Comparison of ENCODE assay signal across 14 cellular contexts in the genomic region with DNA sequence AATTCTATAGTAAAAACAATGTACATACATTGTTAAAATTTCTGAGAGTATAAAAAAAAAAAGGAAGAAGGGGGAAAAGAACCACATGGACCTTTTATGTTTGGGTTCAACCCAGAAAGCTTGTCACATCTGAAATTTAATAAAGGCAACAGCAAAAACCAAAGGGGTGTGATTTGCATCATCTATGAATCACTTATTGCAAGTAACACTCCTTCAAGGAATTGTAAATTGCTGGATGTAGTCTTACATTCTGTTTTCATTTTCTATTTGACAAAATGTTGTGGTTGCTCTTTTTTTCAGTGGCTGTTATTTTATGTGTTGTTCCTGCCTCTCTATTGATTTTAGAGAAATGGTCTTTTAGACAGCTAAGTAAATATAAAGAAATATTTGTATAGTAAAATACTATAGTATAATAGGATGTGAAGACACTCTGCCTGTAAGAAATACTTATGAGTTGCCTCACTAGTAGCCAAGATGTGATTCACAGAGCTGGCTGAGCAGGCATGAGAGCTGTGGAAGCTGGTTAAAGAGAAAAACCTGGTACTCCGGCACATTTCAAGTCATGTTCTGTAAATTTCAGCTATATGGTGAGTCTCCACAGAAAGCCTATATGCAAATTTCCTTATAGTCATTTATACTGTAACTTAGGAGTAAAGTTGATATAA.
DNase-seq lines count a peak whose midpoint lies in the region; ATAC-seq and TF ChIP-seq lines count a peak whose summit lies in the region.
"Had no signal": no experiment of that assay in that cellular context is flagged by ENCODE, and none has a peak within 500 bp of the region (broad histone marks: within the 10 kb centered on the region; RNA-seq: fewer than 3 reads in every experiment).

No MANE protein-coding gene starts in this region.

- 89% methylated on average over 1 of the region's 1 CpG for WGBS in hepatocyte (ENCODE audit: low lambda C conversion rate, missing lambda C conversion rate)

- H3K4me1 ChIP-seq in hepatocyte (ENCODE audit: insufficient read depth) = peaks cover 11% of the 10 kb centered on the region
- H3K4me1 ChIP-seq in upper lobe of right lung = no peaks in the 10 kb centered on the region

- H3K27ac ChIP-seq in brain microvascular endothelial cell (no peak overlapping the region), hepatocyte (peak overlapping the region; percentile 74), upper lobe of right lung (no peak overlapping the region)

- H3K27me3 ChIP-seq in brain microvascular endothelial cell (replicated peaks) (no peaks in the 10 kb centered on the region), hepatocyte (no peaks in the 10 kb centered on the region), upper lobe of right lung (no peaks in the 10 kb centered on the region)
- H3K27me3 ChIP-seq: heart left ventricle had no signal

- ATAC-seq in HG03196 (IDR thresholded peaks at IDR 0.05; ENCODE audit: unreplicated experiment) (no peak), upper lobe of right lung (no peak)
- ATAC-seq: heart left ventricle had no signal

- H3K9me3 ChIP-seq in hepatocyte (ENCODE audit: low read depth) (no peaks in the 10 kb centered on the region), upper lobe of right lung (no peaks in the 10 kb centered on the region)
- H3K9me3 ChIP-seq: HAP-1 had no signal

- no peak overlapping the region for H3K4me2 ChIP-seq in hepatocyte

- H3K9me2 ChIP-seq in hepatocyte (replicated peaks; ENCODE audit: insufficient read depth) = no peaks in the 10 kb centered on the region

- H3K36me3 ChIP-seq in brain microvascular endothelial cell (replicated peaks) (no peaks in the 10 kb centered on the region), hepatocyte (replicated peaks; ENCODE audit: insufficient read depth, low read depth) (no peaks in the 10 kb centered on the region), upper lobe of right lung (no peaks in the 10 kb centered on the region)
- H3K36me3 ChIP-seq: HAP-1, heart left ventricle had no signal

- H4K20me1 ChIP-seq in hepatocyte (ENCODE audit: insufficient read depth, poor library complexity, severe bottlenecking) = no peaks in the 10 kb centered on the region

- H3K79me2 ChIP-seq in hepatocyte = no peaks in the 10 kb centered on the region

- intact Hi-C loops in upper lobe of right lung (cut with DNase I) = no loop called here

- no peak for TF ChIP-seq CTCF in brain microvascular endothelial cell (IDR thresholded peaks at IDR 0.05; ENCODE audit: low read depth, low read length, missing control alignments)
- no peak for TF ChIP-seq CTCF in hepatocyte (IDR thresholded peaks at IDR 0.05; ENCODE audit: poor library complexity)
- no peak for TF ChIP-seq CTCF in upper lobe of right lung (IDR thresholded peaks at IDR 0.05)

- H3K4me3 ChIP-seq in brain microvascular endothelial cell (ENCODE audit: low read depth, low read length) = no peak overlapping the region
- H3K4me3 ChIP-seq in hepatocyte = no peak overlapping the region
- no peak overlapping the region for H3K4me3 ChIP-seq in upper lobe of right lung
- H3K4me3 ChIP-seq: HAP-1, heart left ventricle had no signal

- DNase-seq in AG08396 (ENCODE audit: low spot score) (peak; percentile 36), LHCN-M2 (ENCODE audit: low read depth) (peak; percentile 72), brain microvascular endothelial cell (peak; percentile 44), hepatocyte (ENCODE audit: low spot score) (no peak), NCI-H2029 (lab: John Stamatoyannopoulos, UW) (no peak), RPMI8226 (no peak), upper lobe of right lung (no peak)
- DNase-seq: activated CD8-positive, alpha-beta memory T cell treated with anti-CD3 and anti-CD28 coated beads for 24 hours; heart left ventricle; islet precursor cell; NCI-H774; retina had no signal

- in situ Hi-C loops in brain microvascular endothelial cell (cut with HindIII; ENCODE audit: low pct_ligation_motif_present, low sequenced_read_pairs) = no loop called here

- H2AFZ ChIP-seq in hepatocyte = no peak overlapping the region

Comparison
In these comparisons a context has a peak if more than half of its experiments do, and no peak if none do; other contexts are left out.
1. DNase-seq: peak in AG08396 (single experiment), LHCN-M2 (single experiment) and brain microvascular endothelial cell (single experiment); none in hepatocyte (single experiment), NCI-H2029 (single experiment), RPMI8226 (single experiment) and upper lobe of right lung (single experiment).